ENCODE assay signal across 8 cellular contexts in the genomic region with DNA sequence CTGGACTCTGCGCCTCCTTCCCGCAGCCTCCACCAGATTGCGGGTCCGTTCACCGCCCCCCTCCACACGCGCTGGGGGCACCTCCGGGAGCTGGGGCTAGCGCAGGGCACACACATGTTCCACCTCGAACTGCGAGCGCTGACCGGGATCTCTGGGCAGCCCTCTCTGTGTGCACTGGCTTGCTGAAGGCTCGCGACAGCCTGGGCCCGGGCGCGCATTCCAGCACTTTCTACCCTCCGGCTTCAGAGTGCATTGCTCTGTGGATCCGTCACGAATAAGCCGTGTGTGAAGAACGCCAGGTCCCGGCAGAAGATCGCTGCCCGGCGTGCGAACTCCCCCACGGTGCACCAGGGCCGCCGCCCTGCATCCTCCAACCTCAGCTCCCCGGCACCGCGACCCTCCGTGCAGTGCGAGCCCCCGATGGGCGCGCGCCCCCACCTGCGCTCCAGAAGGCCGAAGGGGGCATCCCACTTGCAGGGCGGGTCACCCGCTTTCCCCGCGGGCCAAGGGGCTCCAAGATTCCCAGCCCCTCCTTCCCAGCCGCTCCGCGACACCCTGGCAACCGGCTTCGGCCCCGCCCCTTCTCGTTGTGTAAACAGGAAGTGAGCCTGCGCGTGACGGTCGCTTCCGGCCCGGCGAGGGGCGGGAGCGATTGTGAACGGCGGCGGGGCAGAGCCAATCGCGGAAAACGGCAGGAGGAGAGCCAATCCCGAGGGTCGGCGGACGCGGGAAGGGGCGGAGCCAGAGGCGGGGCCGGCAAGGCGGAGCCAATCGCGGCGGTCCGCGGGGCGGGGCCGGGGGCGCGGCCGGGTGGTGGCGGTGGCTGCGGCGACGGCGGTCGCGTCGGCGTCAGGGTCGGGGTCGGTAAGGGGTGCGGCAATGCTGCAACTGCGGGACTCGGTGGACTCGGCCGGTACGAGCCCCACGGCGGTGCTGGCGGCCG. TPM values are rescaled to one million over a fixed set of nuclear protein-coding genes. Genes with fewer than 3 reads are reported as not detected.
DNase-seq lines count a peak whose midpoint lies in the region; ATAC-seq and TF ChIP-seq lines count a peak whose summit lies in the region.

A gene (plus strand): TSS at position 822 of the 943 bp plus-strand sequence. CDS start 58 bp downstream, at position 880.

- TF ChIP-seq CTCF in right lobe of liver (IDR thresholded peaks at IDR 0.05): no peak

- H3K4me3 ChIP-seq in right lobe of liver: peak within 1 kb of the TSS; percentile 89 to 99 (median 96)

- 0% methylated on average over 22 of the region's 108 CpGs for WGBS in right lobe of liver (ENCODE audit: insufficient coverage, low coverage, low lambda C conversion rate, missing lambda C conversion rate)

- DNase-seq in CD1c-positive myeloid dendritic cell (ENCODE audit: extremely low spot score) (peak; percentile 99), NCI-H82 treated with DMSO at 0.1 percent for 48 hours (lab: John Stamatoyannopoulos, UW; ENCODE audit: unreplicated experiment) (peak; percentile 90), dermis microvascular lymphatic vessel endothelial cell (ENCODE audit: low read depth in 2 of 2) (peak; percentile 81 to 95), right lobe of liver (peak; percentile 99)
- DNase-seq in activated CD4-positive, alpha-beta memory T cell treated with anti-CD3 and anti-CD28 coated beads for 36 hours: peak; percentile 98
- DNase-seq in stimulated activated CD4-positive, alpha-beta T cell treated with anti-CD3 and anti-CD28 coated beads, Interleukin-4, amount 100 ng/mL, for 24 hours: peak; percentile 99

- peak within 1 kb of the TSS; percentile 57 to 72 (median 65) for H3K27ac ChIP-seq in right lobe of liver

- no peaks in the 10 kb centered on the region for H3K27me3 Mint-ChIP-seq in activated CD4-positive, alpha-beta memory T cell treated with anti-CD3 and anti-CD28 coated beads for 36 hours

- H3K9me3 Mint-ChIP-seq in activated CD4-positive, alpha-beta memory T cell treated with anti-CD3 and anti-CD28 coated beads for 36 hours: no peaks in the 10 kb centered on the region

- H3K27ac Mint-ChIP-seq in activated CD4-positive, alpha-beta memory T cell treated with anti-CD3 and anti-CD28 coated beads for 36 hours: peak within 1 kb of the TSS; percentile 61

- intact Hi-C loops in activated CD4-positive, alpha-beta memory T cell treated with anti-CD3 and anti-CD28 coated beads for 36 hours (cut with micrococcal nuclease): loop anchor here (1.0 to 10.0 kb wide), 3 partner anchors 26 to 276 kb away; a partner anchor contains a TSS
- intact Hi-C loops in right lobe of liver (cut with DNase I): no loop called here

- peaks cover 34% of the 10 kb centered on the region for H3K4me1 Mint-ChIP-seq in activated CD4-positive, alpha-beta memory T cell treated with anti-CD3 and anti-CD28 coated beads for 36 hours (ENCODE audit: low read depth)

- TF ChIP-seq POLR2A in right lobe of liver (IDR thresholded peaks at IDR 0.05): peak; percentile 29

- ATAC-seq in GM19438 (IDR thresholded peaks at IDR 0.05; ENCODE audit: low read depth, unreplicated experiment): peak; percentile 94
- peak; percentile 95 for ATAC-seq in HG03571 (IDR thresholded peaks at IDR 0.05; ENCODE audit: unreplicated experiment)
- peak; percentile 95 to 97 (median 96) for ATAC-seq in right lobe of liver

- POLR2A ChIA-PET in activated CD4-positive, alpha-beta memory T cell treated with anti-CD3 and anti-CD28 coated beads for 36 hours (lab: Charles Lee): no interaction called here

- no peaks in the 10 kb centered on the region for H3K36me3 Mint-ChIP-seq in activated CD4-positive, alpha-beta memory T cell treated with anti-CD3 and anti-CD28 coated beads for 36 hours

- H3K27me3 ChIP-seq in right lobe of liver: no peaks in the 10 kb centered on the region

- peaks cover 2 to 29% (median 16%) of the 10 kb centered on the region in 4 donors for H3K36me3 ChIP-seq in right lobe of liver

- H3K4me1 ChIP-seq in right lobe of liver: peaks cover 0 to 28% (median 5%) of the 10 kb centered on the region in 4 donors

- CTCF ChIA-PET in activated CD4-positive, alpha-beta memory T cell treated with anti-CD3 and anti-CD28 coated beads for 36 hours (lab: Charles Lee): interaction anchor here (0.7 kb wide), 1 partner anchor 473 kb away, joined by 3 read pairs; no protein-coding TSS in a partner anchor

- no peaks in the 10 kb centered on the region for H3K9me3 ChIP-seq in right lobe of liver

- H3K4me3 Mint-ChIP-seq in activated CD4-positive, alpha-beta memory T cell treated with anti-CD3 and anti-CD28 coated beads for 36 hours: peak within 1 kb of the TSS; percentile 86

RNA-seq across cellular contexts. Expression of the gene that starts here (rescaled TPM):
- 10 to 100 TPM in 1 of 2 experiments, 1 to 10 TPM in 1; 9.2 to 10.4 TPM for total RNA-seq in activated CD4-positive, alpha-beta memory T cell treated with anti-CD3 and anti-CD28 coated beads for 36 hours
- total RNA-seq in dermis microvascular lymphatic vessel endothelial cell (20.2 and 40.3 TPM in 2 replicates), right lobe of liver (10 to 100 TPM; 42.5 to 54.6 (median 53.4) TPM)

Comparison
In these comparisons a context has a peak if more than half of its experiments do, and no peak if none do; other contexts are left out.
1. Peak in every context shown above with its lines: DNase-seq, ATAC-seq, H3K4me3 ChIP-seq and H3K27ac ChIP-seq.